14 cellular contexts compared by ENCODE assay signal in the genomic region with DNA sequence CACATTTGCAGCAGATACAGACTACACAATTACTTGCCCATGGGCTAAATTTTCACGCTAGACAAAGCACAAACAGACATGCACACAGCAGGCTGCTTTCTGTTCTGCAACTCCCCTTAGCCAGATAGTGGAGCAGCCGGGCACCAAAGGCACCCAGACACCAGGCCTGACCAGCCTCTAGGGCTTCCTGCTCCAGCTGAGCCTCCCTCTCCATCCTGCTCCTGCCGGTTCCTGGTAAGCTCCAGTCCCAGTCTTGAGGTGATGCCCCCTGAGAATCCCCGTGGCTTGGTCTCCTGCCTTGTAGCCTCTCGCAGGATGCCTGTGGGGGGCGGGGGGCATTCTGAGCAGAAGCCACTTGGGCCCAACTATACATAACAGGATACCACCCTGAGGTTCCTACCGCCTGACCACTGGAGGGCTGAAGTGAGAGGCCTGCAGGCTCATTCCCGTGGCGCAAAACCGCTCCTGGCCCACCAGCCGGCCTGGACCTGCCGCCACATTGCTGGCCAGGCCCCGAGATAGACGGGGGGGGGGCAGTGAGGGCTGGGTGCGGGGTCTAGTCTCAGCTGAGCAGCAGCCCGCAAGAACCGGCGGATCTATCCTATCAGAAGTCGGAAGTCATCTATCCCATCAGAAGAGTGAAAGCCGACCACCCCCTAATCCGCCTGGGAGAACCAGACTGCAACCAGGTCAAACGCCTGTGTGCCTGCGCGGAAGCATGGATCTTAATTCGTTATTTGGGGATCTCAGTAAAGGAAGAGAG. TPM values are rescaled to one million over a fixed set of nuclear protein-coding genes. Genes with fewer than 3 reads are reported as not detected.
DNase-seq lines count a peak whose midpoint lies in the region; ATAC-seq and TF ChIP-seq lines count a peak whose summit lies in the region.
"Had no signal": no experiment of that assay in that cellular context is flagged by ENCODE, and none has a peak within 500 bp of the region (broad histone marks: within the 10 kb centered on the region; RNA-seq: fewer than 3 reads in every experiment).

No MANE protein-coding gene starts in this region.

- no peaks in the 10 kb centered on the region for H3K9me3 ChIP-seq in CD4-positive, alpha-beta T cell (ENCODE audit: control insufficient read depth, low read length)
- no peaks in the 10 kb centered on the region for H3K9me3 ChIP-seq in upper lobe of right lung
- H3K9me3 ChIP-seq: left ventricle myocardium inferior, prostate gland, testis had no signal

- H3K36me3 Mint-ChIP-seq in CD4-positive, alpha-beta T cell (ENCODE audit: low read depth): no peaks in the 10 kb centered on the region
- no peaks in the 10 kb centered on the region for H3K36me3 Mint-ChIP-seq in brain

- POLR2A ChIA-PET in CD4-positive, alpha-beta T cell (lab: Charles Lee): no interaction called here

- ATAC-seq in CD4-positive, alpha-beta T cell (ENCODE audit: poor library complexity): no peak
- ATAC-seq in upper lobe of right lung: no peak
- ATAC-seq: PC-3 had no signal

- peaks cover 51% of the 10 kb centered on the region for H3K4me1 Mint-ChIP-seq in CD4-positive, alpha-beta T cell (ENCODE audit: low read depth)
- peaks cover 42% of the 10 kb centered on the region for H3K4me1 Mint-ChIP-seq in brain

- H3K4me3 ChIP-seq in H7 (ENCODE audit: insufficient read depth, low read depth, low read length) (no peak overlapping the region), upper lobe of right lung (no peak overlapping the region)
- H3K4me3 ChIP-seq: left ventricle myocardium inferior, prostate gland, testis had no signal

- H3K4me1 ChIP-seq in upper lobe of right lung: peaks cover 44% of the 10 kb centered on the region

- DNase-seq in CD4-positive, alpha-beta T cell: no peak
- peak; percentile 73 for DNase-seq in H7
- DNase-seq in mesenteric fat pad (ENCODE audit: low spot score): peak; percentile 79
- DNase-seq in AG08395 (ENCODE audit: low spot score): no peak
- DNase-seq in GDM1 (lab: John Stamatoyannopoulos, UW): no peak
- DNase-seq in upper lobe of right lung: no peak
- DNase-seq: activated CD4-positive, alpha-beta T cell treated with anti-CD3 and anti-CD28 coated beads, Interleukin-2, amount 50 U/mL, for 4 hours; left ventricle myocardium inferior; NCI-H2107; NCI-H526; testis had no signal

- TF ChIP-seq CTCF in CD4-positive, alpha-beta T cell (IDR thresholded peaks at IDR 0.05): no peak
- TF ChIP-seq CTCF in brain (conservative IDR thresholded peaks at IDR 0.05) (no peak), upper lobe of right lung (IDR thresholded peaks at IDR 0.05) (no peak)

- peak overlapping the region; percentile 0 for H3K4me3 Mint-ChIP-seq in CD4-positive, alpha-beta T cell
- peak overlapping the region in 3 of 5 experiments; percentile 2 to 84 (median 43) for H3K4me3 Mint-ChIP-seq in brain

- H3K36me3 ChIP-seq in H7 (replicated peaks; ENCODE audit: control insufficient read depth, insufficient read depth, low read length) (no peaks in the 10 kb centered on the region), upper lobe of right lung (no peaks in the 10 kb centered on the region)
- H3K36me3 ChIP-seq: left ventricle myocardium inferior, prostate gland had no signal

- H3K27ac Mint-ChIP-seq in CD4-positive, alpha-beta T cell: no peak overlapping the region
- peak overlapping the region in 2 of 5 experiments; percentile 53 to 68 for H3K27ac Mint-ChIP-seq in brain

- peaks cover 91% of the 10 kb centered on the region for H3K27me3 Mint-ChIP-seq in CD4-positive, alpha-beta T cell
- peaks cover 97% of the 10 kb centered on the region for H3K27me3 Mint-ChIP-seq in brain

- H3K27me3 ChIP-seq in CD4-positive, alpha-beta T cell (ENCODE audit: control insufficient read depth, insufficient read depth, low read length): peaks cover 98% of the 10 kb centered on the region
- H3K27me3 ChIP-seq in H7 (ENCODE audit: control insufficient read depth, insufficient read depth, low read length): peaks cover 99% of the 10 kb centered on the region
- H3K27me3 ChIP-seq in upper lobe of right lung: peaks cover 99% of the 10 kb centered on the region

- no peak overlapping the region for H3K27ac ChIP-seq in CD4-positive, alpha-beta T cell (ENCODE audit: low read depth, low read length)
- no peak overlapping the region for H3K27ac ChIP-seq in upper lobe of right lung
- H3K27ac ChIP-seq: left ventricle myocardium inferior, prostate gland, testis had no signal

- CTCF ChIA-PET in CD4-positive, alpha-beta T cell (lab: Charles Lee): no interaction called here

- intact Hi-C loops in CD4-positive, alpha-beta T cell (cut with DNase I, micrococcal nuclease): no loop called here
- intact Hi-C loops in upper lobe of right lung (cut with DNase I): no loop called here

- H3K9me3 Mint-ChIP-seq in CD4-positive, alpha-beta T cell: no peaks in the 10 kb centered on the region
- no peaks in the 10 kb centered on the region for H3K9me3 Mint-ChIP-seq in brain

RNA-seq across cellular contexts. Expression of a gene that starts 3.9 kb away (rescaled TPM):
- not detected for total RNA-seq in CD4-positive, alpha-beta T cell
- 1.6 and 2.2 TPM in 2 replicates for total RNA-seq in H7 (2014; rRNA removed; shearing (Covaris generic))
- polyA plus RNA-seq in brain (ENCODE audit: insufficient read depth, low read depth, low replicate concordance): not detected
- not detected for total RNA-seq in mesenteric fat pad
- total RNA-seq in upper lobe of right lung: not detected
- total RNA-seq: left ventricle myocardium inferior, PC-3 had no signal

RNA-seq across cellular contexts. Expression of a gene that starts 4.0 kb away (rescaled TPM):
- not detected for total RNA-seq in CD4-positive, alpha-beta T cell
- 3.9 and 5.5 TPM in 2 replicates for total RNA-seq in H7 (2014; rRNA removed; shearing (Covaris generic))
- polyA plus RNA-seq in brain (ENCODE audit: insufficient read depth, low read depth, low replicate concordance): not detected
- total RNA-seq in mesenteric fat pad (not detected), upper lobe of right lung (not detected)
- total RNA-seq: left ventricle myocardium inferior, PC-3 had no signal

Comparison
In these comparisons a context has a peak if more than half of its experiments do, and no peak if none do; other contexts are left out.
1. DNase-seq: peak in H7 (single experiment) and mesenteric fat pad (single experiment); none in CD4-positive, alpha-beta T cell (0 of 10), AG08395 (single experiment), GDM1 (single experiment) and upper lobe of right lung (single experiment).